8 cellular contexts compared by ENCODE assay signal in the genomic region with DNA sequence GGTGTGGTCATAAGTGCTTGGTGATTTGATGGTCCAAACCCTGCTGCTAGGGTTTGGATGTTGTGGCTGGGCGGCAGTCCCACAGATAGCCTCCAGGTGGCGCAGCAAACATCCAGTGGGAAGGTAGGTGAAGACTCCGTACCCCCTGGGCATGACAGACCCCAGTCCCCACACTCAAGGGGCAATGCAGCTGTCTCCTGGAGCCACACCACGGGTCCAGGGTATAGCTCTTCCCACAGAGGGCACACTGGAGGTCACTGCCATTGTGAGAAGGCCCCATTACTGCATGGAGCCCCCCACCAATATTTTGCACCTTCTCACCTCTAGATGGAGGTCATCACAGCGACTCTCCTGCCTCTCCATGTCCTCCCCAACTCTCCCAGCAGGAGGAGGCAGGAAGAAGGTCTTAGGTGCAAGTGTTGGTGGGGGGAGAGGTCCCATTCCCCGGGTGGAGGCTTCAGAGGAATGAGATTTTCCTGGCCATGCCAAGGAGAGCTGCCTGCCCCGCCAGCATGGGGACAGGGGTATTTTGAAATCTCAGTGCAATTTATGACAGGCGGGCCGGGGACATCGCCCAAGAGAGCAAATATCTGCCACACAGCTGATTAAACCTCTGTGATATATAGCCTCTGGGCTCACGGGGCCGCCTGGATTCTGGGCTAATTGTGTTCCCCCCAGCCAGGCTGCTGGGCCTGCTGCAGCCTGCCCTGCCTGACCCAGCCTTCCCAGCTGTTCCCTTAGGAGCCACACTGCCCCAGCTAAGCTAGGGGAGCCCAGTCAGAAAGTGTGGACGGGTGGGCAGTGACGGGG. TPM values are rescaled to one million over a fixed set of nuclear protein-coding genes. Genes with fewer than 3 reads are reported as not detected.
A peak's percentile ranks its signal among the peaks of the same experiment; 100 is the strongest.
DNase-seq lines count a peak whose midpoint lies in the region; ATAC-seq and TF ChIP-seq lines count a peak whose summit lies in the region.

No MANE protein-coding gene starts in this region.

- H3K4me3 ChIP-seq in HEK293 (ENCODE audit: low read depth, low read length) (no peak overlapping the region), SJSA1 (no peak overlapping the region)

- CTCF ChIA-PET in HEK293 (lab: Yijun Ruan, JAX), result interaction anchor here (0.6 to 5.3 kb wide), 43 partner anchors 8 to 1821 kb away, joined by 3 to 132 read pairs (median 5); a partner anchor contains a TSS

- H3K9me3 ChIP-seq in HEK293 (ENCODE audit: control insufficient read depth, insufficient read depth, low read depth, low read length) (no peaks in the 10 kb centered on the region), SJSA1 (replicated peaks) (no peaks in the 10 kb centered on the region)

- POLR2A ChIA-PET in HEK293 (lab: Yijun Ruan, JAX), result interaction anchor here (0.6 to 0.8 kb wide), 2 partner anchors 34 to 563 kb away, joined by 4 to 5 read pairs; no protein-coding TSS in a partner anchor

- TF ChIP-seq CTCF in C4-2B (conservative IDR thresholded peaks at IDR 0.05) (peak; percentile 97), HEK293 (tag by site-specific recombination; IDR thresholded peaks at IDR 0.05) (peak; percentile 99)

- peaks cover 12% of the 10 kb centered on the region for H3K27me3 ChIP-seq in SJSA1 (replicated peaks)

- intact Hi-C loops in left cardiac atrium (cut with DNase I), result loop anchor here in 1 of 2 donors (5.0 kb wide), 2 partner anchors 35 to 50 kb away; no protein-coding TSS in a partner anchor
- intact Hi-C loops in sciatic nerve (cut with DNase I), result loop anchor here (5.0 kb wide), 1 partner anchor 45 kb away; a partner anchor contains a TSS

- H3K27ac ChIP-seq in C4-2B (no peak overlapping the region), HEK293 (ENCODE audit: extremely low read depth, low read depth, low read length) (no peak overlapping the region), SJSA1 (no peak overlapping the region)

- ATAC-seq in left cardiac atrium (peak in 1 of 2 donors; percentile 34), sciatic nerve (peak; percentile 63), GM21381 (IDR thresholded peaks at IDR 0.05; ENCODE audit: unreplicated experiment) (no peak), HG02642 (IDR thresholded peaks at IDR 0.05; ENCODE audit: poor library complexity, unreplicated experiment) (no peak)

- peak; percentile 44 to 69 for DNase-seq in SJSA1 (ENCODE audit: low read depth in 1 of 2, low spot score in 2 of 2)
- DNase-seq in activated naive CD4-positive, alpha-beta T cell treated with anti-CD3 and anti-CD28 coated beads, Interleukin-2, amount 50 U/mL, for 16 hours, result peak; percentile 74
- DNase-seq in left cardiac atrium, result peak; percentile 51
- peak; percentile 87 for DNase-seq in sciatic nerve (ENCODE audit: low spot score)

- H3K36me3 ChIP-seq in HEK293 (ENCODE audit: control insufficient read depth in 2 of 2, insufficient read depth in 1 of 2, low read length in 2 of 2) (no peaks in the 10 kb centered on the region), SJSA1 (no peaks in the 10 kb centered on the region)

- H3K4me1 ChIP-seq in HEK293 (ENCODE audit: control insufficient read depth, insufficient read depth, low read length) (no peaks in the 10 kb centered on the region), SJSA1 (replicated peaks) (peaks cover 5% of the 10 kb centered on the region)

TF ChIP-seq in HEK293, 187 proteins besides CTCF, POLR2A, EP300 and RAD21 (continues in another document):
- TF ChIP-seq ZBTB17 (tag by site-specific recombination; IDR thresholded peaks at IDR 0.05), result 0 out of 2 replicates have a peak, but pooled peaks have one; percentile 44
- TF ChIP-seq ZBTB8A (tag by site-specific recombination; IDR thresholded peaks at IDR 0.05), result peak; percentile 27; the same call in 1 of the 2 replicates
- peak; percentile 80 for TF ChIP-seq ZNF2 (tag by site-specific recombination; IDR thresholded peaks at IDR 0.05)
- TF ChIP-seq, protein P1, sequence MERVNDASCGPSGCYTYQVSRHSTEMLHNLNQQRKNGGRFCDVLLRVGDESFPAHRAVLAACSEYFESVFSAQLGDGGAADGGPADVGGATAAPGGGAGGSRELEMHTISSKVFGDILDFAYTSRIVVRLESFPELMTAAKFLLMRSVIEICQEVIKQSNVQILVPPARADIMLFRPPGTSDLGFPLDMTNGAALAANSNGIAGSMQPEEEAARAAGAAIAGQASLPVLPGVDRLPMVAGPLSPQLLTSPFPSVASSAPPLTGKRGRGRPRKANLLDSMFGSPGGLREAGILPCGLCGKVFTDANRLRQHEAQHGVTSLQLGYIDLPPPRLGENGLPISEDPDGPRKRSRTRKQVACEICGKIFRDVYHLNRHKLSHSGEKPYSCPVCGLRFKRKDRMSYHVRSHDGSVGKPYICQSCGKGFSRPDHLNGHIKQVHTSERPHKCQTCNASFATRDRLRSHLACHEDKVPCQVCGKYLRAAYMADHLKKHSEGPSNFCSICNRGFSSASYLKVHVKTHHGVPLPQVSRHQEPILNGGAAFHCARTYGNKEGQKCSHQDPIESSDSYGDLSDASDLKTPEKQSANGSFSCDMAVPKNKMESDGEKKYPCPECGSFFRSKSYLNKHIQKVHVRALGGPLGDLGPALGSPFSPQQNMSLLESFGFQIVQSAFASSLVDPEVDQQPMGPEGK (tag by site-specific recombination; IDR thresholded peaks at IDR 0.05), result peak; percentile 57; the same call in 1 of the 2 replicates
- no peak for TF ChIP-seq ZNF394 (tag by site-specific recombination; IDR thresholded peaks at IDR 0.05; ENCODE audit: borderline replicate concordance)
- peak; percentile 97 for TF ChIP-seq KLF1 (tag by site-specific recombination; IDR thresholded peaks at IDR 0.05)
- peak; percentile 56 for TF ChIP-seq GLIS2 (tag by site-specific recombination; IDR thresholded peaks at IDR 0.05)
- no peak for TF ChIP-seq GLI4 (tag by site-specific recombination; IDR thresholded peaks at IDR 0.05)
- TF ChIP-seq ZNF423 (tag by site-specific recombination; IDR thresholded peaks at IDR 0.05), result no peak
- no peak for TF ChIP-seq ZBTB1 (tag by site-specific recombination; IDR thresholded peaks at IDR 0.05)
- TF ChIP-seq ZNF548 (tag by site-specific recombination; IDR thresholded peaks at IDR 0.05), result no peak
- TF ChIP-seq ZNF169 (tag by site-specific recombination; IDR thresholded peaks at IDR 0.05), result no peak
- TF ChIP-seq, protein P2, sequence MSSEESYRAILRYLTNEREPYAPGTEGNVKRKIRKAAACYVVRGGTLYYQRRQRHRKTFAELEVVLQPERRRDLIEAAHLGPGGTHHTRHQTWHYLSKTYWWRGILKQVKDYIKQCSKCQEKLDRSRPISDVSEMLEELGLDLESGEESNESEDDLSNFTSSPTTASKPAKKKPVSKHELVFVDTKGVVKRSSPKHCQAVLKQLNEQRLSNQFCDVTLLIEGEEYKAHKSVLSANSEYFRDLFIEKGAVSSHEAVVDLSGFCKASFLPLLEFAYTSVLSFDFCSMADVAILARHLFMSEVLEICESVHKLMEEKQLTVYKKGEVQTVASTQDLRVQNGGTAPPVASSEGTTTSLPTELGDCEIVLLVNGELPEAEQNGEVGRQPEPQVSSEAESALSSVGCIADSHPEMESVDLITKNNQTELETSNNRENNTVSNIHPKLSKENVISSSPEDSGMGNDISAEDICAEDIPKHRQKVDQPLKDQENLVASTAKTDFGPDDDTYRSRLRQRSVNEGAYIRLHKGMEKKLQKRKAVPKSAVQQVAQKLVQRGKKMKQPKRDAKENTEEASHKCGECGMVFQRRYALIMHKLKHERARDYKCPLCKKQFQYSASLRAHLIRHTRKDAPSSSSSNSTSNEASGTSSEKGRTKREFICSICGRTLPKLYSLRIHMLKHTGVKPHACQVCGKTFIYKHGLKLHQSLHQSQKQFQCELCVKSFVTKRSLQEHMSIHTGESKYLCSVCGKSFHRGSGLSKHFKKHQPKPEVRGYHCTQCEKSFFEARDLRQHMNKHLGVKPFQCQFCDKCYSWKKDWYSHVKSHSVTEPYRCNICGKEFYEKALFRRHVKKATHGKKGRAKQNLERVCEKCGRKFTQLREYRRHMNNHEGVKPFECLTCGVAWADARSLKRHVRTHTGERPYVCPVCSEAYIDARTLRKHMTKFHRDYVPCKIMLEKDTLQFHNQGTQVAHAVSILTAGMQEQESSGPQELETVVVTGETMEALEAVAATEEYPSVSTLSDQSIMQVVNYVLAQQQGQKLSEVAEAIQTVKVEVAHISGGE (tag by site-specific recombination; conservative IDR thresholded peaks at IDR 0.05; ENCODE audit: low read depth), result no peak
- no peak for TF ChIP-seq ZNF571 (tag by site-specific recombination; IDR thresholded peaks at IDR 0.05)
- TF ChIP-seq ZFHX2 (tag by site-specific recombination; conservative IDR thresholded peaks at IDR 0.05), result no peak
- TF ChIP-seq, protein P3, sequence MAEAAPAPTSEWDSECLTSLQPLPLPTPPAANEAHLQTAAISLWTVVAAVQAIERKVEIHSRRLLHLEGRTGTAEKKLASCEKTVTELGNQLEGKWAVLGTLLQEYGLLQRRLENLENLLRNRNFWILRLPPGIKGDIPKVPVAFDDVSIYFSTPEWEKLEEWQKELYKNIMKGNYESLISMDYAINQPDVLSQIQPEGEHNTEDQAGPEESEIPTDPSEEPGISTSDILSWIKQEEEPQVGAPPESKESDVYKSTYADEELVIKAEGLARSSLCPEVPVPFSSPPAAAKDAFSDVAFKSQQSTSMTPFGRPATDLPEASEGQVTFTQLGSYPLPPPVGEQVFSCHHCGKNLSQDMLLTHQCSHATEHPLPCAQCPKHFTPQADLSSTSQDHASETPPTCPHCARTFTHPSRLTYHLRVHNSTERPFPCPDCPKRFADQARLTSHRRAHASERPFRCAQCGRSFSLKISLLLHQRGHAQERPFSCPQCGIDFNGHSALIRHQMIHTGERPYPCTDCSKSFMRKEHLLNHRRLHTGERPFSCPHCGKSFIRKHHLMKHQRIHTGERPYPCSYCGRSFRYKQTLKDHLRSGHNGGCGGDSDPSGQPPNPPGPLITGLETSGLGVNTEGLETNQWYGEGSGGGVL (tag by site-specific recombination; IDR thresholded peaks at IDR 0.05), result peak; percentile 60
- peak; percentile 46; the same call in 1 of the 2 replicates for TF ChIP-seq ZNF341 (tag by site-specific recombination; IDR thresholded peaks at IDR 0.05; ENCODE audit: low read depth)
- TF ChIP-seq GLIS1 (tag by site-specific recombination; IDR thresholded peaks at IDR 0.05), result peak; percentile 46

RNA-seq across cellular contexts. Expression of a gene that starts 17.2 kb away (rescaled TPM):
- total RNA-seq in SJSA1 (2014; rRNA removed; shearing (Covaris generic)), result 0.18 and 1.2 TPM in 2 replicates
- total RNA-seq in left cardiac atrium, result under 1 TPM; 0.68 to 0.94 TPM
- 2.9 TPM for total RNA-seq in sciatic nerve

RNA-seq across cellular contexts. Expression of a gene that starts 30.7 kb away (rescaled TPM):
- total RNA-seq in SJSA1 (2014; rRNA removed; shearing (Covaris generic)), result not detected in 2 replicates
- total RNA-seq in left cardiac atrium, result under 1 TPM; 0.13 to 0.27 TPM
- total RNA-seq in sciatic nerve, result 3.0 TPM

RNA-seq across cellular contexts. Expression of a gene that starts 44.9 kb away (rescaled TPM):
- total RNA-seq in SJSA1 (2014; rRNA removed; shearing (Covaris generic)), result 0.85 and 1.4 TPM in 2 replicates
- total RNA-seq in left cardiac atrium, result 1 to 10 TPM; 6.4 to 6.7 TPM
- 24.8 TPM for total RNA-seq in sciatic nerve

RNA-seq across cellular contexts. Expression of a gene that starts 47.7 kb away (rescaled TPM):
- 50.2 and 63.1 TPM in 2 replicates for total RNA-seq in SJSA1 (2014; rRNA removed; shearing (Covaris generic))
- total RNA-seq in left cardiac atrium (10 to 100 TPM; 35.3 to 45.9 TPM), sciatic nerve (18.9 TPM)

RNA-seq across cellular contexts. Expression of a gene that starts 50.3 kb away (rescaled TPM):
- 80.6 and 97.7 TPM in 2 replicates for total RNA-seq in SJSA1 (2014; rRNA removed; shearing (Covaris generic))
- total RNA-seq in left cardiac atrium, result 10 to 100 TPM; 57.5 to 73.9 TPM
- total RNA-seq in sciatic nerve, result 95.0 TPM
